Comparison of ENCODE assay signal across 3 cellular contexts in genomic region chr12:48007206-48007605, GRCh38.
TF ChIP-seq lines count a peak whose summit lies in the region.

No MANE protein-coding gene starts in this region.

TF ChIP-seq in A549, 52 proteins besides CTCF, POLR2A, EP300 and RAD21:
- no peak for TF ChIP-seq FOSL2 (IDR thresholded peaks at IDR 0.05)
- TF ChIP-seq FOSL2 (CRISPR knock-in tag; IDR thresholded peaks at IDR 0.05) = no peak
- TF ChIP-seq HES2 (IDR thresholded peaks at IDR 0.05) = no peak
- no peak for TF ChIP-seq BCL3 (IDR thresholded peaks at IDR 0.05)
- TF ChIP-seq ATOH8 (CRISPR knock-in tag; IDR thresholded peaks at IDR 0.05; ENCODE audit: low read depth) = no peak
- TF ChIP-seq MAX (IDR thresholded peaks at IDR 0.05) = no peak
- TF ChIP-seq MAZ (IDR thresholded peaks at IDR 0.05; ENCODE audit: borderline replicate concordance, low read depth, low read length) = no peak
- no peak for TF ChIP-seq JUNB (IDR thresholded peaks at IDR 0.05)
- no peak for TF ChIP-seq HEYL (CRISPR knock-in tag; IDR thresholded peaks at IDR 0.05)
- no peak for TF ChIP-seq PHF8 (IDR thresholded peaks at IDR 0.05; ENCODE audit: borderline replicate concordance, low read depth)
- TF ChIP-seq HOXB5 (CRISPR knock-in tag; IDR thresholded peaks at IDR 0.05) = no peak
- TF ChIP-seq EHMT2 (IDR thresholded peaks at IDR 0.05; ENCODE audit: low read depth) = no peak
- no peak for TF ChIP-seq CBX8 (IDR thresholded peaks at IDR 0.05)
- no peak for TF ChIP-seq FOXS1 (CRISPR knock-in tag; IDR thresholded peaks at IDR 0.05)
- no peak for TF ChIP-seq RARB (CRISPR knock-in tag; IDR thresholded peaks at IDR 0.05)

TF ChIP-seq in HepG2, 621 proteins besides CTCF, POLR2A, EP300 and RAD21:
- TF ChIP-seq ZNF276 (CRISPR knock-in tag; IDR thresholded peaks at IDR 0.05; ENCODE audit: low read depth) (no peak), RXRB (CRISPR knock-in tag; IDR thresholded peaks at IDR 0.05; ENCODE audit: borderline replicate concordance) (peak; percentile 83), BCL6 (CRISPR knock-in tag; IDR thresholded peaks at IDR 0.05) (peak; percentile 75), ZNF644 (CRISPR knock-in tag; IDR thresholded peaks at IDR 0.05; ENCODE audit: low read depth) (0 out of 2 replicates have a peak, but pooled peaks have one; percentile 38)

TF ChIP-seq in GM23338, 12 proteins besides CTCF, POLR2A, EP300 and RAD21:
- no peak for TF ChIP-seq ZNF114 (CRISPR knock-in tag; IDR thresholded peaks at IDR 0.05)
- TF ChIP-seq EZH2phosphoT487 (IDR thresholded peaks at IDR 0.05; ENCODE audit: unreplicated experiment) = no peak
- TF ChIP-seq POLR2AphosphoS5 (IDR thresholded peaks at IDR 0.05; ENCODE audit: low read depth) = no peak
- no peak for TF ChIP-seq EZH2 (IDR thresholded peaks at IDR 0.05; ENCODE audit: low read depth, unreplicated experiment)
- no peak for TF ChIP-seq NANOG (IDR thresholded peaks at IDR 0.05; ENCODE audit: borderline replicate concordance)
- TF ChIP-seq STAT1 (IDR thresholded peaks at IDR 0.05; ENCODE audit: unreplicated experiment) = no peak
- no peak for TF ChIP-seq CREB1 (CRISPR knock-in tag; IDR thresholded peaks at IDR 0.05; ENCODE audit: low read depth)
